ENCODE assay signal across 1 cellular context in the genomic region with DNA sequence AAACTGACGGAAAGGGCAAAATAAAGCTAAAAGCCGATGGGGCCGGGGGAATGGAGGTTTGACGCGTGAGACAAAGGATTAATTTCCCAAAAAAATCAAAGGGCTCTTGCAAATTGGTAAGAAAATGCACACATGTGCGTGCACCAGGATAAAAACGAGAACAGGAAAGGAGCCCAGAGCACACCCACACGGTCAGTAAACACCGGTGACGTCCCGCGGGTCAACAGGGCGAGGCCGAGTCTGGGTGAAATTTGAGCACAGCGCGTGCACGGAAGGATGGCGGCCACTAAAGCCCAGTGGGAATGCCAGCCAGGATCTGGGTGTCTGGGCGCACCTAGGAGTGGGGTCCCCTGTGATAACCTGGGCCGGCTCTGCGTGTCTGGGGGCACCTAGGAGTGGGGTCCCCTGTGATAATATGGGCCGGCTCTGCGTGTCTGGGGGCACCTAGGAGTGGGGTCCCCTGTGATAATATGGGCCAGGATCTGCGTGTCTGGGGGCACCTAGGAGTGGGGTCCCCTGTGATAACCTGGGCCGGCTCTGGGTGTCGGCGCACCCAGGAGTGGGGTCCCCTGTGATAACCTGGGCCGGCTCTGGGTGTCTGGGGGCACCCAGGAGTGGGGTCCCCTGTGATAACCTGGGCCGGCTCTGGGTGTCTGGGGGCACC.
TF ChIP-seq lines count a peak whose summit lies in the region.

No MANE protein-coding gene starts in this region.

TF ChIP-seq in HepG2, 621 proteins besides CTCF, POLR2A, EP300 and RAD21:
- TF ChIP-seq, protein P1, sequence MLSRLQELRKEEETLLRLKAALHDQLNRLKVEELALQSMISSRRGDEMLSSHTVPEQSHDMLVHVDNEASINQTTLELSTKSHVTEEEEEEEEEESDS (CRISPR knock-in tag; IDR thresholded peaks at IDR 0.05; ENCODE audit: borderline replicate concordance): no peak
- TF ChIP-seq ZFAT (CRISPR knock-in tag; conservative IDR thresholded peaks at IDR 0.05): no peak
- TF ChIP-seq, protein P2, sequence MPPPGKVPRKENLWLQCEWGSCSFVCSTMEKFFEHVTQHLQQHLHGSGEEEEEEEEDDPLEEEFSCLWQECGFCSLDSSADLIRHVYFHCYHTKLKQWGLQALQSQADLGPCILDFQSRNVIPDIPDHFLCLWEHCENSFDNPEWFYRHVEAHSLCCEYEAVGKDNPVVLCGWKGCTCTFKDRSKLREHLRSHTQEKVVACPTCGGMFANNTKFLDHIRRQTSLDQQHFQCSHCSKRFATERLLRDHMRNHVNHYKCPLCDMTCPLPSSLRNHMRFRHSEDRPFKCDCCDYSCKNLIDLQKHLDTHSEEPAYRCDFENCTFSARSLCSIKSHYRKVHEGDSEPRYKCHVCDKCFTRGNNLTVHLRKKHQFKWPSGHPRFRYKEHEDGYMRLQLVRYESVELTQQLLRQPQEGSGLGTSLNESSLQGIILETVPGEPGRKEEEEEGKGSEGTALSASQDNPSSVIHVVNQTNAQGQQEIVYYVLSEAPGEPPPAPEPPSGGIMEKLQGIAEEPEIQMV (CRISPR knock-in tag; IDR thresholded peaks at IDR 0.05; ENCODE audit: low read depth): no peak
- TF ChIP-seq RFXAP (CRISPR knock-in tag; IDR thresholded peaks at IDR 0.05; ENCODE audit: borderline replicate concordance): no peak
- no peak for TF ChIP-seq PRMT3 (CRISPR knock-in tag; IDR thresholded peaks at IDR 0.05; ENCODE audit: borderline replicate concordance, low read depth)
- no peak for TF ChIP-seq ZNF749 (CRISPR knock-in tag; IDR thresholded peaks at IDR 0.05; ENCODE audit: borderline replicate concordance)
- TF ChIP-seq KLF13 (CRISPR knock-in tag; IDR thresholded peaks at IDR 0.05): no peak
- TF ChIP-seq SOX6 (IDR thresholded peaks at IDR 0.05): no peak
- no peak for TF ChIP-seq SOX6 (CRISPR knock-in tag; IDR thresholded peaks at IDR 0.05)
- TF ChIP-seq GPN1 (CRISPR knock-in tag; IDR thresholded peaks at IDR 0.05; ENCODE audit: borderline replicate concordance): no peak
- TF ChIP-seq YY1 (IDR thresholded peaks at IDR 0.05; ENCODE audit: insufficient read depth, insufficient replicate concordance, low read depth, low read length): no peak
- TF ChIP-seq XRCC5 (optimal IDR thresholded peaks at IDR 0.05; ENCODE audit: low read length): no peak
